In the genomic region with DNA sequence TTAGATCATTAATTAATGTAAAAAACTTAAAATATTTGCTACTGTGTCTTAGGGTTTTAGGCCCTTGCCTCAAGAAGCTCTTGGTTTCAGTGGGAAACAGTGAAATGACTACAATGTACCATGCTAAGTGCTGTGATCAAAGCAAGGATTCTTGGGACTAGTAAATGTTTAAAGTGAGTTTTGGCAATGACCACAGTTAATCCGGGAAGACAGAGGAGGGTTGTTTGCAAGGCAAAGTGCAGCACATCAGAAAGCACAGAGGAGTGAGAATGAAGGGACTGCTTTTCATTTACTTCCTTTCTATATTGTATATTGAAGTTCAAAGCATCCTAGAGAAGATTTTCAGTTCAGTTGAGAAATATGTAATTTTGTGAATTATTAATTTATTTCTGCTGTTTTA, we compare ENCODE assay signal across 5 cellular contexts.
DNase-seq lines count a peak whose midpoint lies in the region; ATAC-seq, FAIRE-seq and TF ChIP-seq lines count a peak whose summit lies in the region.
"Not testable (repeated sequence)": the region's sequence is repeated elsewhere in the genome, so short reads cannot be mapped to it uniquely, and the experiment has no call there.

No MANE protein-coding gene starts in this region.

- not testable (repeated sequence) for H3K27ac ChIP-seq in kidney (ENCODE audit: low read depth in 2 of 2, low read length in 2 of 2); HepG2 (ENCODE audit: extremely low read length, insufficient read depth, low read length); pancreas

- peak; percentile 83 for FAIRE-seq in kidney (lab: Jason Lieb, UNC)
- FAIRE-seq in HepG2 (lab: Jason Lieb, UNC): not testable (repeated sequence)
- FAIRE-seq in pancreas (lab: Jason Lieb, UNC): peak; percentile 32

- not testable (repeated sequence) for TF ChIP-seq POLR2A in HepG2 (IDR thresholded peaks at IDR 0.05; ENCODE audit: insufficient read depth in 1 of 2, low read depth in 2 of 2, low read length in 2 of 2)

- not testable (repeated sequence) for ATAC-seq in HepG2, pancreas

- not testable (repeated sequence) for H3K79me2 ChIP-seq in HepG2 (ENCODE audit: insufficient read depth, low read length)

- not testable (repeated sequence) for H4K20me1 ChIP-seq in HepG2 (ENCODE audit: insufficient read depth, low read length)

- H3K36me3 ChIP-seq in kidney (ENCODE audit: control insufficient read depth in 1 of 2, insufficient read depth in 2 of 2, low read length in 2 of 2); HepG2 (replicated peaks in 1 of 2; ENCODE audit: control insufficient read depth in 1 of 2, insufficient read depth in 2 of 2, low read length in 2 of 2); pancreas: not testable (repeated sequence)

- intact Hi-C loops in kidney (cut with DNase I); HepG2 (cut with micrococcal nuclease; ENCODE audit: unreplicated experiment); pancreas (cut with DNase I): not testable (repeated sequence)

- H3K4me3 ChIP-seq in kidney (ENCODE audit: low read length in 2 of 2); HepG2 (replicated peaks in 1 of 3; ENCODE audit: insufficient read depth in 1 of 3, low read depth in 2 of 3, low read length in 3 of 3); pancreas: not testable (repeated sequence)

- TF ChIP-seq EP300 in HepG2 (IDR thresholded peaks at IDR 0.05; ENCODE audit: low read depth in 2 of 2, low read length in 2 of 2); HepG2 (CRISPR knock-in tag; IDR thresholded peaks at IDR 0.05; ENCODE audit: borderline replicate concordance): not testable (repeated sequence)

- DNase-seq in kidney: not testable (repeated sequence)
- DNase-seq in HepG2 (ENCODE audit: low spot score) (peak; percentile 44), mucosa of gallbladder (ENCODE audit: low spot score) (peak; percentile 10), pancreas (peak in 1 of 6 donors; percentile 13), renal cortical epithelial cell (ENCODE audit: low read depth) (peak; percentile 10)

- not testable (repeated sequence) for H3K4me1 ChIP-seq in kidney (ENCODE audit: control insufficient read depth in 1 of 2, insufficient read depth in 1 of 2, low read depth in 1 of 2, low read length in 2 of 2); HepG2 (ENCODE audit: insufficient read depth, low read length); pancreas

- H3K27me3 ChIP-seq in HepG2 (ENCODE audit: control insufficient read depth in 1 of 2, insufficient read depth in 2 of 2, low read length in 2 of 2); pancreas: not testable (repeated sequence)

- 0% methylated on average over 1 of the region's 1 CpG for WGBS in HepG2 (ENCODE audit: low lambda C conversion rate)
- 36% methylated on average over 1 of the region's 1 CpG for WGBS in pancreas, 2 donors

- not testable (repeated sequence) for H3K9me3 ChIP-seq in kidney (ENCODE audit: control insufficient read depth in 1 of 2, low read length in 2 of 2); HepG2 (ENCODE audit: low read length); pancreas

- POLR2A ChIA-PET in HepG2 (lab: Yijun Ruan, JAX): not testable (repeated sequence)

- not testable (repeated sequence) for TF ChIP-seq CTCF in kidney (IDR thresholded peaks at IDR 0.05; ENCODE audit: borderline replicate concordance, extremely low read depth, insufficient read depth); HepG2 (CRISPR knock-in tag; IDR thresholded peaks at IDR 0.05); pancreas (IDR thresholded peaks at IDR 0.05)

- not testable (repeated sequence) for TF ChIP-seq RAD21 in HepG2 (CRISPR knock-in tag; IDR thresholded peaks at IDR 0.05)

- in situ Hi-C loops in HepG2 (cut with HindIII; ENCODE audit: extremely low pct_ligation_motif_present, low pct_unique_long_range_greater_than_20kb): not testable (repeated sequence)

- not testable (repeated sequence) for BruUV-seq in HepG2 (replicated peaks; lab: Mats Ljungman, UMichigan)

- not testable (repeated sequence) for H3K9ac ChIP-seq in kidney (ENCODE audit: low read length in 2 of 2); HepG2 (ENCODE audit: insufficient read depth, low read depth, low read length)

- H3K4me2 ChIP-seq in HepG2 (ENCODE audit: low read depth, low read length): not testable (repeated sequence)

- CTCF ChIA-PET in HepG2 (lab: Yijun Ruan, JAX; ENCODE audit: low intra/inter-chr PET ratio, low total read pairs): not testable (repeated sequence)

- H2AFZ ChIP-seq in HepG2 (ENCODE audit: low read length): not testable (repeated sequence)

TF ChIP-seq in HepG2, 621 proteins besides CTCF, POLR2A, EP300 and RAD21 (continues in another document):
- TF ChIP-seq NCOA2 (CRISPR knock-in tag; IDR thresholded peaks at IDR 0.05): peak; percentile 63
- peak; percentile 21; the same call in 1 of the 2 replicates for TF ChIP-seq HNF4A (CRISPR knock-in tag; IDR thresholded peaks at IDR 0.05)
- TF ChIP-seq, protein P1, sequence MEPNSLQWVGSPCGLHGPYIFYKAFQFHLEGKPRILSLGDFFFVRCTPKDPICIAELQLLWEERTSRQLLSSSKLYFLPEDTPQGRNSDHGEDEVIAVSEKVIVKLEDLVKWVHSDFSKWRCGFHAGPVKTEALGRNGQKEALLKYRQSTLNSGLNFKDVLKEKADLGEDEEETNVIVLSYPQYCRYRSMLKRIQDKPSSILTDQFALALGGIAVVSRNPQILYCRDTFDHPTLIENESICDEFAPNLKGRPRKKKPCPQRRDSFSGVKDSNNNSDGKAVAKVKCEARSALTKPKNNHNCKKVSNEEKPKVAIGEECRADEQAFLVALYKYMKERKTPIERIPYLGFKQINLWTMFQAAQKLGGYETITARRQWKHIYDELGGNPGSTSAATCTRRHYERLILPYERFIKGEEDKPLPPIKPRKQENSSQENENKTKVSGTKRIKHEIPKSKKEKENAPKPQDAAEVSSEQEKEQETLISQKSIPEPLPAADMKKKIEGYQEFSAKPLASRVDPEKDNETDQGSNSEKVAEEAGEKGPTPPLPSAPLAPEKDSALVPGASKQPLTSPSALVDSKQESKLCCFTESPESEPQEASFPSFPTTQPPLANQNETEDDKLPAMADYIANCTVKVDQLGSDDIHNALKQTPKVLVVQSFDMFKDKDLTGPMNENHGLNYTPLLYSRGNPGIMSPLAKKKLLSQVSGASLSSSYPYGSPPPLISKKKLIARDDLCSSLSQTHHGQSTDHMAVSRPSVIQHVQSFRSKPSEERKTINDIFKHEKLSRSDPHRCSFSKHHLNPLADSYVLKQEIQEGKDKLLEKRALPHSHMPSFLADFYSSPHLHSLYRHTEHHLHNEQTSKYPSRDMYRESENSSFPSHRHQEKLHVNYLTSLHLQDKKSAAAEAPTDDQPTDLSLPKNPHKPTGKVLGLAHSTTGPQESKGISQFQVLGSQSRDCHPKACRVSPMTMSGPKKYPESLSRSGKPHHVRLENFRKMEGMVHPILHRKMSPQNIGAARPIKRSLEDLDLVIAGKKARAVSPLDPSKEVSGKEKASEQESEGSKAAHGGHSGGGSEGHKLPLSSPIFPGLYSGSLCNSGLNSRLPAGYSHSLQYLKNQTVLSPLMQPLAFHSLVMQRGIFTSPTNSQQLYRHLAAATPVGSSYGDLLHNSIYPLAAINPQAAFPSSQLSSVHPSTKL (CRISPR knock-in tag; IDR thresholded peaks at IDR 0.05): peak; percentile 25; the same call in 1 of the 2 replicates
- TF ChIP-seq GATAD2A (CRISPR knock-in tag; IDR thresholded peaks at IDR 0.05): peak; percentile 13; the same call in 1 of the 2 replicates
- TF ChIP-seq TCF7 (IDR thresholded peaks at IDR 0.05; ENCODE audit: low read depth): peak; percentile 20; the same call in 1 of the 2 replicates
- TF ChIP-seq, protein P2, sequence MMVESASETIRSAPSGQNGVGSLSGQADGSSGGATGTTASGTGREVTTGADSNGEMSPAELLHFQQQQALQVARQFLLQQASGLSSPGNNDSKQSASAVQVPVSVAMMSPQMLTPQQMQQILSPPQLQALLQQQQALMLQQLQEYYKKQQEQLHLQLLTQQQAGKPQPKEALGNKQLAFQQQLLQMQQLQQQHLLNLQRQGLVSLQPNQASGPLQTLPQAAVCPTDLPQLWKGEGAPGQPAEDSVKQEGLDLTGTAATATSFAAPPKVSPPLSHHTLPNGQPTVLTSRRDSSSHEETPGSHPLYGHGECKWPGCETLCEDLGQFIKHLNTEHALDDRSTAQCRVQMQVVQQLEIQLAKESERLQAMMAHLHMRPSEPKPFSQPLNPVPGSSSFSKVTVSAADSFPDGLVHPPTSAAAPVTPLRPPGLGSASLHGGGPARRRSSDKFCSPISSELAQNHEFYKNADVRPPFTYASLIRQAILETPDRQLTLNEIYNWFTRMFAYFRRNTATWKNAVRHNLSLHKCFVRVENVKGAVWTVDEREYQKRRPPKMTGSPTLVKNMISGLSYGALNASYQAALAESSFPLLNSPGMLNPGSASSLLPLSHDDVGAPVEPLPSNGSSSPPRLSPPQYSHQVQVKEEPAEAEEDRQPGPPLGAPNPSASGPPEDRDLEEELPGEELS (CRISPR knock-in tag; IDR thresholded peaks at IDR 0.05): peak; percentile 19; the same call in 1 of the 2 replicates
- TF ChIP-seq FOXA3 (CRISPR knock-in tag; IDR thresholded peaks at IDR 0.05): 0 out of 2 replicates have a peak, but pooled peaks have one; percentile 9
